16 cellular contexts compared by ENCODE assay signal in genomic region chr7:121195859-121196588, GRCh38.
DNase-seq lines count a peak whose midpoint lies in the region; ATAC-seq and TF ChIP-seq lines count a peak whose summit lies in the region.
"Had no signal": no experiment of that assay in that cellular context is flagged by ENCODE, and none has a peak within 500 bp of the region (broad histone marks: within the 10 kb centered on the region; RNA-seq: fewer than 3 reads in every experiment).

No MANE protein-coding gene starts in this region.

- DNase-seq in AG10803 (ENCODE audit: low read depth) (peak; percentile 9), IMR-90 (peak; percentile 36), chondrocyte (ENCODE audit: low spot score) (no peak), DMS53 treated with DMSO at 0.1 percent for 48 hours (lab: John Stamatoyannopoulos, UW; ENCODE audit: unreplicated experiment) (no peak), GDM1 (lab: John Stamatoyannopoulos, UW) (no peak)
- no peak for DNase-seq in naive thymus-derived CD8-positive, alpha-beta T cell
- no peak for DNase-seq in effector memory CD8-positive, alpha-beta T cell
- DNase-seq: ACHN; activated B cell treated with CpG ODN at 0.5 μM for 24 hours; activated naive CD4-positive, alpha-beta T cell treated with Interleukin-2 at 50 U/mL for 16 hours; caudate nucleus; midbrain; NCI-H2029 treated with DMSO at 0.1 percent for 48 hours; ovary; RPMI8226 had no signal

- H3K79me1 ChIP-seq in IMR-90 (ENCODE audit: low read depth in 1 of 2, low read length in 2 of 2): peaks cover 13 to 28% of the 10 kb centered on the region in 2 experiments

- H2AFZ ChIP-seq in IMR-90 (replicated peaks; ENCODE audit: low read length, poor library complexity): no peak overlapping the region

- no peak overlapping the region for H2BK5ac ChIP-seq in IMR-90 (ENCODE audit: low read depth, low read length, poor library complexity, severe bottlenecking)

- no peak overlapping the region for H2BK20ac ChIP-seq in IMR-90 (ENCODE audit: low read depth, low read length)

- no peak overlapping the region for H2BK15ac ChIP-seq in IMR-90 (ENCODE audit: low read depth, low read length)

- no peak overlapping the region for H3K9ac ChIP-seq in IMR-90 (ENCODE audit: low read depth, low read length)

- H3K4me1 ChIP-seq in IMR-90 (ENCODE audit: control insufficient read depth, insufficient read depth, low read length): peaks cover 2% of the 10 kb centered on the region

- H3K9me3 Mint-ChIP-seq in chondrocyte (ENCODE audit: low read depth) (no peaks in the 10 kb centered on the region), nephron (no peaks in the 10 kb centered on the region)
- H3K9me3 Mint-ChIP-seq in naive thymus-derived CD8-positive, alpha-beta T cell: no peaks in the 10 kb centered on the region
- no peaks in the 10 kb centered on the region for H3K9me3 Mint-ChIP-seq in effector memory CD8-positive, alpha-beta T cell
- H3K9me3 Mint-ChIP-seq: activated B cell treated with CpG ODN at 0.5 μM for 24 hours had no signal

- TF ChIP-seq RAD21 in IMR-90 (IDR thresholded peaks at IDR 0.05; ENCODE audit: low read length): no peak

- peak overlapping the region; percentile 84 for H3K27ac Mint-ChIP-seq in chondrocyte (ENCODE audit: unreplicated experiment)
- H3K27ac Mint-ChIP-seq in nephron: peak overlapping the region; percentile 10 to 55 (median 40)
- H3K27ac Mint-ChIP-seq in naive thymus-derived CD8-positive, alpha-beta T cell: no peak overlapping the region
- H3K27ac Mint-ChIP-seq in effector memory CD8-positive, alpha-beta T cell: no peak overlapping the region
- H3K27ac Mint-ChIP-seq: activated B cell treated with CpG ODN at 0.5 μM for 24 hours had no signal

- no peak overlapping the region for H2AK5ac ChIP-seq in IMR-90 (ENCODE audit: low read depth, low read length)

- H2BK120ac ChIP-seq in IMR-90 (ENCODE audit: low read depth, low read length): no peak overlapping the region

- no TSS peak for BruUV-seq in IMR-90 (replicated peaks; lab: Mats Ljungman, UMichigan)

- no peak overlapping the region for H2AK9ac ChIP-seq in IMR-90 (replicated peaks; ENCODE audit: low read depth, low read length, poor library complexity)

- H3K56ac ChIP-seq in IMR-90 (ENCODE audit: extremely low read depth, insufficient read depth, low read length): no peak overlapping the region

- H4K8ac ChIP-seq in IMR-90 (ENCODE audit: low read depth in 2 of 2, low read length in 2 of 2): no peak overlapping the region

- H3K18ac ChIP-seq in IMR-90 (ENCODE audit: low read depth, low read length): no peak overlapping the region

- no peak overlapping the region for H4K91ac ChIP-seq in IMR-90 (ENCODE audit: insufficient read depth, low read depth, low read length)

- in situ Hi-C loops in IMR-90 (cut with MboI; ENCODE audit: low sequenced_read_pairs): no loop called here

- no peak overlapping the region for H3K4ac ChIP-seq in IMR-90 (ENCODE audit: low read depth, low read length)

- H3K27me3 Mint-ChIP-seq in chondrocyte (ENCODE audit: low read depth) (no peaks in the 10 kb centered on the region), nephron (ENCODE audit: low read depth) (no peaks in the 10 kb centered on the region)
- H3K27me3 Mint-ChIP-seq in naive thymus-derived CD8-positive, alpha-beta T cell: peaks cover 0 to 19% (median 9%) of the 10 kb centered on the region in 5 donors
- H3K27me3 Mint-ChIP-seq in effector memory CD8-positive, alpha-beta T cell: peaks cover 7 to 27% of the 10 kb centered on the region in 2 donors
- H3K27me3 Mint-ChIP-seq: activated B cell treated with CpG ODN at 0.5 μM for 24 hours had no signal

- peaks cover 2% of the 10 kb centered on the region; the same call in 1 of the 2 replicates for H3K9me1 ChIP-seq in IMR-90 (ENCODE audit: insufficient read depth, low read length)

- H4K20me1 ChIP-seq in IMR-90 (ENCODE audit: insufficient read depth, low read length): no peaks in the 10 kb centered on the region

- no peak overlapping the region for H4K5ac ChIP-seq in IMR-90 (ENCODE audit: low read depth, low read length)

- no peak overlapping the region for H3K27ac ChIP-seq in IMR-90 (ENCODE audit: insufficient read depth, low read length)
- H3K27ac ChIP-seq: ovary had no signal

- TF ChIP-seq POLR2A in IMR-90 (IDR thresholded peaks at IDR 0.05; ENCODE audit: low read depth, low read length): no peak

- CTCF ChIA-PET in IMR-90 (lab: Yijun Ruan, JAX): interaction anchor here (1.0 kb wide), 3 partner anchors 9 to 24 kb away, joined by 3 to 5 read pairs (median 3); no protein-coding TSS in a partner anchor

- no CpG with 5 or more reads among the region's 3 CpGs for WGBS in IMR-90 (ENCODE audit: extremely low coverage in 2 of 2, insufficient read length in 1 of 2), 2 experiments

- peak; percentile 60 for ATAC-seq in IMR-90 (ENCODE audit: low read depth)
- no peak for ATAC-seq in naive thymus-derived CD8-positive, alpha-beta T cell
- ATAC-seq in effector memory CD8-positive, alpha-beta T cell (replicated peaks): no peak

- POLR2A ChIA-PET in IMR-90 (lab: Charles Lee; ENCODE audit: unreplicated experiment): no interaction called here
- POLR2A ChIA-PET in naive thymus-derived CD8-positive, alpha-beta T cell (lab: Charles Lee): no interaction called here

- no peaks in the 10 kb centered on the region for H3K36me3 ChIP-seq in IMR-90 (ENCODE audit: control insufficient read depth, insufficient read depth, low read length)
- H3K36me3 ChIP-seq: ovary had no signal

- no peaks in the 10 kb centered on the region for H3K9me3 ChIP-seq in IMR-90 (ENCODE audit: control insufficient read depth, insufficient read depth, low read length)
- H3K9me3 ChIP-seq: ovary had no signal

- intact Hi-C loops in IMR-90 (cut with micrococcal nuclease): no loop called here

- dilution Hi-C loops in IMR-90 (cut with HindIII; ENCODE audit: low sequenced_read_pairs, unreplicated experiment): no loop called here

- H3K4me3 ChIP-seq in AG10803 (ENCODE audit: low read length) (no peak overlapping the region), IMR-90 (ENCODE audit: insufficient read depth, low read depth, low read length) (no peak overlapping the region)
- H3K4me3 ChIP-seq: ovary had no signal

- no peak overlapping the region for H3K4me2 ChIP-seq in IMR-90 (ENCODE audit: low read depth, low read length)

- no peak overlapping the region for H3K14ac ChIP-seq in IMR-90 (replicated peaks; ENCODE audit: low read depth, low read length)

- no peak for TF ChIP-seq CTCF in AG10803 (conservative IDR thresholded peaks at IDR 0.05; ENCODE audit: low read length)
- no peak for TF ChIP-seq CTCF in IMR-90 (conservative IDR thresholded peaks at IDR 0.05; ENCODE audit: low read depth, low read length)
- no peak for TF ChIP-seq CTCF in chondrocyte (IDR thresholded peaks at IDR 0.05)
- no peak for TF ChIP-seq CTCF in nephron (IDR thresholded peaks at IDR 0.05; ENCODE audit: unreplicated experiment in 3 of 3)

- H3K23ac ChIP-seq in IMR-90 (ENCODE audit: low read depth, low read length): no peak overlapping the region

- H3K36me3 Mint-ChIP-seq in chondrocyte (ENCODE audit: low read depth) (no peaks in the 10 kb centered on the region), nephron (ENCODE audit: low read depth) (no peaks in the 10 kb centered on the region)
- H3K36me3 Mint-ChIP-seq in naive thymus-derived CD8-positive, alpha-beta T cell: no peaks in the 10 kb centered on the region
- no peaks in the 10 kb centered on the region for H3K36me3 Mint-ChIP-seq in effector memory CD8-positive, alpha-beta T cell (ENCODE audit: insufficient read depth)

- H3K4me3 Mint-ChIP-seq in chondrocyte (ENCODE audit: unreplicated experiment): no peak overlapping the region
- no peak overlapping the region for H3K4me3 Mint-ChIP-seq in nephron
- H3K4me3 Mint-ChIP-seq in naive thymus-derived CD8-positive, alpha-beta T cell: no peak overlapping the region
- no peak overlapping the region for H3K4me3 Mint-ChIP-seq in effector memory CD8-positive, alpha-beta T cell
- H3K4me3 Mint-ChIP-seq: activated B cell treated with CpG ODN at 0.5 μM for 24 hours had no signal

- no peaks in the 10 kb centered on the region for H3K27me3 ChIP-seq in IMR-90 (ENCODE audit: control insufficient read depth, insufficient read depth, low read length)
- H3K27me3 ChIP-seq: ovary had no signal

- peaks cover 14% of the 10 kb centered on the region for H3K4me1 Mint-ChIP-seq in chondrocyte (ENCODE audit: low read depth)
- peaks cover 22% of the 10 kb centered on the region for H3K4me1 Mint-ChIP-seq in nephron
- peaks cover 0 to 9% (median 0%) of the 10 kb centered on the region in 4 donors for H3K4me1 Mint-ChIP-seq in naive thymus-derived CD8-positive, alpha-beta T cell
- no peaks in the 10 kb centered on the region for H3K4me1 Mint-ChIP-seq in effector memory CD8-positive, alpha-beta T cell (ENCODE audit: low read depth in 2 of 2)

TF ChIP-seq in IMR-90, 13 proteins besides CTCF, POLR2A, EP300 and RAD21:
- no peak for TF ChIP-seq CEBPB (IDR thresholded peaks at IDR 0.05; ENCODE audit: low read depth, low read length)
- peak; percentile 62 for TF ChIP-seq MAFK (IDR thresholded peaks at IDR 0.05; ENCODE audit: low read depth, low read length)

Comparison
In these comparisons a context has a peak if more than half of its experiments do, and no peak if none do; other contexts are left out.
1. DNase-seq: peak in AG10803 (single experiment) and IMR-90 (single experiment); none in chondrocyte (single experiment), naive thymus-derived CD8-positive, alpha-beta T cell (0 of 10), effector memory CD8-positive, alpha-beta T cell (0 of 3), DMS53 treated with DMSO at 0.1 percent for 48 hours (single experiment) and GDM1 (single experiment).
2. H3K27ac Mint-ChIP-seq: peak in chondrocyte (single experiment) and nephron (3 of 3); none in naive thymus-derived CD8-positive, alpha-beta T cell (0 of 10) and effector memory CD8-positive, alpha-beta T cell (0 of 2).